20 cellular contexts compared by ENCODE assay signal in genomic region chr3:9205345-9206143, GRCh38. TPM values are rescaled to one million over a fixed set of nuclear protein-coding genes. Genes with fewer than 3 reads are reported as not detected.
DNase-seq lines count a peak whose midpoint lies in the region; ATAC-seq, FAIRE-seq and TF ChIP-seq lines count a peak whose summit lies in the region.
"Had no signal": no experiment of that assay in that cellular context is flagged by ENCODE, and none has a peak within 500 bp of the region (broad histone marks: within the 10 kb centered on the region; RNA-seq: fewer than 3 reads in every experiment).

No MANE protein-coding gene starts in this region.

- BruUV-seq in GM12878 (replicated peaks; lab: Mats Ljungman, UMichigan), result no TSS peak

- intact Hi-C loops in GM12878 (cut with micrococcal nuclease; ENCODE audit: unreplicated experiment), result no loop called here
- intact Hi-C loops in tibial artery (cut with DNase I; ENCODE audit: low total_unique reads), result no loop called here
- intact Hi-C loops in left colon (cut with DNase I, micrococcal nuclease), result no loop called here

- 27% methylated on average over 9 of the region's 9 CpGs for WGBS in GM12878 (ENCODE audit: insufficient coverage, insufficient replicate concordance, low lambda C conversion rate, missing lambda C conversion rate)

- DNase-seq in GM12891 (ENCODE audit: insufficient read length, low spot score) (peak; percentile 31), GM12878 (ENCODE audit: low read depth, low spot score) (peak; percentile 4), tibial artery (no peak), left colon (no peak)
- DNase-seq in stimulated activated CD4-positive, alpha-beta T cell treated with anti-CD3 and anti-CD28 coated beads, Interleukin-4, amount 100 ng/mL, for 1 hour, result no peak
- DNase-seq: activated CD4-positive, alpha-beta T cell treated with anti-CD3 and anti-CD28 coated beads, Interleukin-2, amount 50 U/mL, for 4 hours; activated T-cell treated with anti-CD3 and anti-CD28 coated beads, Interleukin-2, amount 50 U/mL, for 48 hours; CD4-positive, alpha-beta T cell; DMS79 treated with DMSO at 0.1 percent for 48 hours; islet precursor cell; mesenchymal stem cell; NCI-H2081; SW 1271 had no signal

- H3K79me2 ChIP-seq in GM12878 (ENCODE audit: control insufficient read depth, insufficient read depth, low read length), result no peaks in the 10 kb centered on the region

- no peaks in the 10 kb centered on the region for H4K20me1 ChIP-seq in GM12878 (ENCODE audit: control insufficient read depth, insufficient read depth)

- 0 out of 2 replicates have a peak, but pooled peaks have one; percentile 19 for TF ChIP-seq RAD21 in GM12878 (IDR thresholded peaks at IDR 0.05; ENCODE audit: insufficient read depth, low read depth, low read length)

- POLR2A ChIA-PET in GM12878 (lab: Charles Lee), result no interaction called here

- ATAC-seq in GM19351 (IDR thresholded peaks at IDR 0.05; ENCODE audit: unreplicated experiment) (peak; percentile 83), HG03095 (IDR thresholded peaks at IDR 0.05; ENCODE audit: unreplicated experiment) (peak; percentile 64), GM12878 (peak; percentile 63), GM21423 (IDR thresholded peaks at IDR 0.05; ENCODE audit: unreplicated experiment) (no peak), left colon (no peak)

- H3K36me3 ChIP-seq in GM12878 (ENCODE audit: control insufficient read depth in 2 of 2, insufficient read depth in 2 of 2, low read length in 1 of 2) (no peaks in the 10 kb centered on the region), tibial artery (no peaks in the 10 kb centered on the region)
- H3K36me3 ChIP-seq: right atrium auricular region, suprapubic skin had no signal

- TF ChIP-seq EP300 in GM12878 (IDR thresholded peaks at IDR 0.05; ENCODE audit: borderline replicate concordance in 1 of 2, control insufficient read depth in 1 of 2, low read depth in 2 of 2, low read length in 2 of 2), result no peak

- peaks cover 9% of the 10 kb centered on the region for H3K4me1 ChIP-seq in GM12878 (ENCODE audit: control insufficient read depth, insufficient read depth, low read length)
- no peaks in the 10 kb centered on the region for H3K4me1 ChIP-seq in tibial artery
- H3K4me1 ChIP-seq: right atrium auricular region had no signal

- FAIRE-seq in GM12891 (lab: Jason Lieb, UNC) (peak; percentile 54), GM12878 (lab: Jason Lieb, UNC) (peak; percentile 47)
- FAIRE-seq: bronchial epithelial cell, HepG2 had no signal

- H3K27ac ChIP-seq in GM12878 (ENCODE audit: control insufficient read depth, insufficient read depth) (0 out of 2 replicates have a peak overlapping the region, but pooled peaks have one; percentile 2), tibial artery (no peak overlapping the region)
- H3K27ac ChIP-seq: right atrium auricular region, suprapubic skin had no signal

- H3K4me2 ChIP-seq in GM12878 (ENCODE audit: control insufficient read depth, insufficient read depth), result peak overlapping the region; percentile 11; the same call in 1 of the 2 replicates

- TF ChIP-seq POLR2A in GM12891 (IDR thresholded peaks at IDR 0.05; ENCODE audit: low read depth, low read length), result no peak
- no peak for TF ChIP-seq POLR2A in GM12878 (IDR thresholded peaks at IDR 0.05; ENCODE audit: low read depth, low read length)

- H3K4me3 ChIP-seq in GM12878, result no peak overlapping the region
- no peak overlapping the region for H3K4me3 ChIP-seq in tibial artery
- H3K4me3 ChIP-seq: right atrium auricular region, suprapubic skin had no signal

- SMC1A ChIA-PET in GM12878 (lab: Charles Lee; ENCODE audit: uncharacterized antibody, unreplicated experiment), result no interaction called here

- no peak overlapping the region for H2AFZ ChIP-seq in GM12878 (ENCODE audit: control insufficient read depth, low read depth, low read length)

- RAD21 ChIA-PET in GM12878 (lab: Charles Lee; ENCODE audit: unreplicated experiment), result no interaction called here

- H3K27me3 ChIP-seq in GM12878 (replicated peaks in 1 of 2; ENCODE audit: control insufficient read depth in 2 of 2, insufficient read depth in 2 of 2, low read length in 1 of 2) (no peaks in the 10 kb centered on the region), tibial artery (no peaks in the 10 kb centered on the region)
- H3K27me3 ChIP-seq: right atrium auricular region, suprapubic skin had no signal

- H3K9me3 ChIP-seq in GM12878 (replicated peaks; ENCODE audit: control insufficient read depth, insufficient read depth, low read length) (no peaks in the 10 kb centered on the region; the same call in 2 of the 3 replicates), tibial artery (no peaks in the 10 kb centered on the region)
- H3K9me3 ChIP-seq: right atrium auricular region, suprapubic skin had no signal

- in situ Hi-C loops in GM12878 (cut with MboI), result no loop called here

- H3K9ac ChIP-seq in GM12878 (ENCODE audit: control insufficient read depth, insufficient read depth, low read length), result no peak overlapping the region

- CTCF ChIA-PET in GM12878 (lab: Yijun Ruan, JAX), result no interaction called here

- TF ChIP-seq CTCF in GM12878 (IDR thresholded peaks at IDR 0.05 in 2 of 3, conservative IDR thresholded peaks at IDR 0.05 in 1 of 3; ENCODE audit: control insufficient read depth in 2 of 3, extremely low read depth in 1 of 3, insufficient read depth in 1 of 3, low read depth in 3 of 3, low read length in 3 of 3) (no peak), tibial artery (IDR thresholded peaks at IDR 0.05) (no peak)

TF ChIP-seq in GM12891, 5 proteins besides CTCF, POLR2A, EP300 and RAD21:
- no peak for TF ChIP-seq POLR2AphosphoS5 (IDR thresholded peaks at IDR 0.05; ENCODE audit: low read depth, low read length)
- TF ChIP-seq TAF1 (IDR thresholded peaks at IDR 0.05; ENCODE audit: low read depth, low read length), result no peak
- TF ChIP-seq SPI1 (IDR thresholded peaks at IDR 0.05; ENCODE audit: low read depth, low read length), result peak; percentile 48

TF ChIP-seq in GM12878, 131 proteins besides CTCF, POLR2A, EP300 and RAD21 (continues in another document):
- TF ChIP-seq BHLHE40 (IDR thresholded peaks at IDR 0.05; ENCODE audit: borderline replicate concordance in 1 of 2, low read depth in 2 of 2, low read length in 1 of 2), result 0 out of 4 replicates have a peak, but pooled peaks of 1 of the 2 experiments have one; percentile 5
- TF ChIP-seq FOXM1 (IDR thresholded peaks at IDR 0.05; ENCODE audit: low read depth, low read length), result no peak
- TF ChIP-seq MTA3 (IDR thresholded peaks at IDR 0.05; ENCODE audit: borderline replicate concordance, low read length), result no peak
- no peak for TF ChIP-seq MAX (IDR thresholded peaks at IDR 0.05; ENCODE audit: low read depth, low read length)
- no peak for TF ChIP-seq SREBF2 (IDR thresholded peaks at IDR 0.05; ENCODE audit: low read length)
- TF ChIP-seq ETV6 (conservative IDR thresholded peaks at IDR 0.05 in 1 of 2, IDR thresholded peaks at IDR 0.05 in 1 of 2; ENCODE audit: borderline replicate concordance in 1 of 2, low read depth in 1 of 2), result no peak
- no peak for TF ChIP-seq IKZF1 (conservative IDR thresholded peaks at IDR 0.05)
- no peak for TF ChIP-seq NBN (IDR thresholded peaks at IDR 0.05)
- TF ChIP-seq E2F8 (IDR thresholded peaks at IDR 0.05; ENCODE audit: low read depth, partially characterized antibody), result no peak

RNA-seq across cellular contexts. Expression of gene SRGAP3, which starts 43.9 kb away (rescaled TPM):
- 7.5 TPM for polyA plus RNA-seq in GM12891 (2012; ENCODE audit: low read depth, missing spikeins)
- total RNA-seq in GM12878 (2013; cell fraction: nucleolus; rRNA removed), result 21.4 and 26.8 TPM in 2 replicates
- total RNA-seq in GM12878 (2014; rRNA removed) (1.4 and 2.2 TPM in 2 replicates), GM12878 (2014; rRNA removed; fragmentation: Illumina TruSeq; extraction: Trizol) (0.92 and 1.1 TPM in 2 replicates), GM12878 (2021) (1.1 and 1.4 TPM in 2 replicates), left colon (1 to 10 TPM; 7.9 to 8.0 TPM)
- polyA plus RNA-seq in GM12878 (2011; ENCODE audit: low read depth), result 1.9 TPM
- polyA plus RNA-seq in GM12878 (2011; rRNA removed) (0.57 and 0.61 TPM in 2 replicates), GM12878 (2014; fragmentation: Illumina TruSeq; extraction: Trizol) (0.94 and 1.3 TPM in 2 replicates), GM12878 (2014; fragmentation: Nextera tagmentation; extraction: Ambion mirVana) (under 1 TPM; 0.32 to 0.49 TPM), GM12878 (2014; rRNA removed) (0.98 and 1.00 TPM in 2 replicates), GM12878 (2016; fragmentation: Nextera tagmentation; extraction: Ambion mirVana) (1 to 10 TPM in 1 of 2 experiments, under 1 TPM in 1; 0.98 to 1.7 TPM)
- 0.32 and 1.0 TPM in 2 replicates for polyA plus RNA-seq in GM12878 (2011; cell fraction: cytosol; rRNA removed)
- polyA plus RNA-seq in GM12878 (2011; cell fraction: nucleus; rRNA removed), result 1.3 and 1.4 TPM in 2 replicates
- 2.4 and 2.8 TPM in 2 replicates for polyA plus RNA-seq in GM12878 (2012)
- polyA minus RNA-seq in GM12878 (2011; rRNA and poly(A)+ RNA removed), result 0.62 and 1.2 TPM in 2 replicates
- 0.31 TPM in 1 of 2 replicates, not detected in the other for polyA minus RNA-seq in GM12878 (2011; cell fraction: cytosol; rRNA and poly(A)+ RNA removed)
- polyA minus RNA-seq in GM12878 (2011; cell fraction: nucleus; rRNA and poly(A)+ RNA removed), result 1.5 and 1.7 TPM in 2 replicates

Comparison
In these comparisons a context has a peak if more than half of its experiments do, and no peak if none do; other contexts are left out.
1. DNase-seq: peak in GM12891 (single experiment) and GM12878 (single experiment); none in tibial artery (0 of 2), left colon (0 of 2) and stimulated activated CD4-positive, alpha-beta T cell treated with anti-CD3 and anti-CD28 coated beads, Interleukin-4, amount 100 ng/mL, for 1 hour (single experiment).
2. ATAC-seq: peak in GM19351 (single experiment), HG03095 (single experiment) and GM12878 (single experiment); none in GM21423 (single experiment) and left colon (single experiment).